Comparison of ENCODE assay signal across 19 cellular contexts in the genomic region with DNA sequence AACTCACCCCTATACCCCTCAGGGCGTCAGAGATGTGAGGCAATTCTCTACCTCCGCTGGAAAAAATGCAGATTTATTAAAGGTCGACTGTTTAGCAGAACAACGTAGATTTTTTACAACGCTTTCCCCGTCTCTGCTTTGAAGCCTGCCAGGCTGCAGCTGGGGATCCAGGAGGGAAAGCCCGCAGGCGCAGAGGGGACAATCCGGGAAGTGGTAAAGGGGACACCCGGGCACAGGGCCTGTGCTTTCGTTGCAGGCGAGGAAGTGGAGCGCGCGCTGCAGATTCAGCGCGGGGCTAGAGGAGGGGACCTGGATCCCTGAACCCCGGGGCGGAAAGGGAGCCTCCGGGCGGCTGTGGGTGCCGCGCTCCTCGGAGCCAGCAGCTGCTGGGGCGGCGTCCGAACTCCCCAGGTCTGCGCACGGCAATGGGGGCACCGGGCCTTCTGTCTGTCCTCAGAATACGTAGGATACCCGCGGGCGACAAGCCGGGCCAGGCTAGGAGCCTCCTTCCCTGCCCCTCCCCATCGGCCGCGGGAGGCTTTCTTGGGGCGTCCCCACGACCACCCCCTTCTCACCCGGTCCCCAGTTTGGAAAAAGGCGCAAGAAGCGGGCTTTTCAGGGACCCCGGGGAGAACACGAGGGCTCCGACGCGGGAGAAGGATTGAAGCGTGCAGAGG. TPM values are rescaled to one million over a fixed set of nuclear protein-coding genes. Genes with fewer than 3 reads are reported as not detected.
A peak's percentile ranks its signal among the peaks of the same experiment; 100 is the strongest.
DNase-seq lines count a peak whose midpoint lies in the region; ATAC-seq and TF ChIP-seq lines count a peak whose summit lies in the region.
"Had no signal": no experiment of that assay in that cellular context is flagged by ENCODE, and none has a peak within 500 bp of the region (broad histone marks: within the 10 kb centered on the region; RNA-seq: fewer than 3 reads in every experiment).

No MANE protein-coding gene starts in this region.

- intact Hi-C loops in activated naive CD4-positive, alpha-beta T cell treated with anti-CD3 and anti-CD28 coated beads for 36 hours (cut with micrococcal nuclease): loop anchor here (5.0 to 10.0 kb wide), 2 partner anchors 117 to 560 kb away; no protein-coding TSS in a partner anchor

- H3K27ac Mint-ChIP-seq in activated naive CD4-positive, alpha-beta T cell treated with anti-CD3 and anti-CD28 coated beads for 36 hours: no peak overlapping the region
- no peak overlapping the region for H3K27ac Mint-ChIP-seq in WTC11
- H3K27ac Mint-ChIP-seq: activated naive CD4-positive, alpha-beta T cell treated with anti-CD3 and anti-CD28 coated beads, Interleukin-2, amount 50 U/mL, for 24 hours had no signal

- peaks cover 78% of the 10 kb centered on the region for H3K27me3 Mint-ChIP-seq in activated naive CD4-positive, alpha-beta T cell treated with anti-CD3 and anti-CD28 coated beads for 36 hours (ENCODE audit: low read depth)
- H3K27me3 Mint-ChIP-seq in WTC11 (ENCODE audit: low read depth): peaks cover 100% of the 10 kb centered on the region

- H3K4me1 Mint-ChIP-seq in activated naive CD4-positive, alpha-beta T cell treated with anti-CD3 and anti-CD28 coated beads for 36 hours (ENCODE audit: low read depth): peaks cover 58% of the 10 kb centered on the region
- peaks cover 64% of the 10 kb centered on the region for H3K4me1 Mint-ChIP-seq in WTC11

- H3K4me3 Mint-ChIP-seq in activated naive CD4-positive, alpha-beta T cell treated with anti-CD3 and anti-CD28 coated beads for 36 hours: peak overlapping the region; percentile 21
- peak overlapping the region; percentile 58 for H3K4me3 Mint-ChIP-seq in WTC11

- no peak for TF ChIP-seq CTCF in WTC11 (IDR thresholded peaks at IDR 0.05)
- no peak for TF ChIP-seq CTCF in thoracic aorta (IDR thresholded peaks at IDR 0.05)

- in situ Hi-C loops in G401 (cut with HindIII; ENCODE audit: low sequenced_read_pairs): no loop called here

- H3K9me3 ChIP-seq in thoracic aorta: no peaks in the 10 kb centered on the region
- H3K9me3 ChIP-seq: prostate gland had no signal

- H3K4me1 ChIP-seq in thoracic aorta (ENCODE audit: control insufficient read depth in 1 of 2, low read depth in 2 of 2): peaks cover 40 to 65% of the 10 kb centered on the region in 2 donors

- POLR2A ChIA-PET in WTC11 (lab: Charles Lee): no interaction called here

- CTCF ChIA-PET in activated naive CD4-positive, alpha-beta T cell treated with anti-CD3 and anti-CD28 coated beads for 36 hours (lab: Charles Lee): interaction anchor here (0.7 kb wide), 2 partner anchors 224 to 249 kb away, joined by 3 read pairs; no protein-coding TSS in a partner anchor
- CTCF ChIA-PET in WTC11 (lab: Charles Lee): interaction anchor here (0.8 to 1.9 kb wide), 3 partner anchors 8 to 213 kb away, joined by 5 to 8 read pairs (median 5); no protein-coding TSS in a partner anchor

- no peak overlapping the region for H3K27ac ChIP-seq in thoracic aorta
- H3K27ac ChIP-seq: GM23248, HL-60, prostate gland had no signal

- H3K36me3 Mint-ChIP-seq in activated naive CD4-positive, alpha-beta T cell treated with anti-CD3 and anti-CD28 coated beads for 36 hours (ENCODE audit: low read depth): no peaks in the 10 kb centered on the region
- no peaks in the 10 kb centered on the region; the same call in 1 of the 2 replicates for H3K36me3 Mint-ChIP-seq in WTC11
- H3K36me3 Mint-ChIP-seq: activated naive CD4-positive, alpha-beta T cell treated with anti-CD3 and anti-CD28 coated beads, Interleukin-2, amount 50 U/mL, for 24 hours had no signal

- H3K9me3 Mint-ChIP-seq in activated naive CD4-positive, alpha-beta T cell treated with anti-CD3 and anti-CD28 coated beads for 36 hours: no peaks in the 10 kb centered on the region
- H3K9me3 Mint-ChIP-seq in WTC11: no peaks in the 10 kb centered on the region
- H3K9me3 Mint-ChIP-seq: activated naive CD4-positive, alpha-beta T cell treated with anti-CD3 and anti-CD28 coated beads, Interleukin-2, amount 50 U/mL, for 24 hours had no signal

- peak; percentile 49 for DNase-seq in activated naive CD4-positive, alpha-beta T cell treated with anti-CD3 and anti-CD28 coated beads for 36 hours
- DNase-seq in activated naive CD4-positive, alpha-beta T cell treated with Interleukin-2 at 50 U/mL for 16 hours: no peak
- no peak for DNase-seq in WTC11 (ENCODE audit: low spot score)
- peak; percentile 52 for DNase-seq in left kidney (ENCODE audit: low read depth, low spot score)
- DNase-seq in thoracic aorta (ENCODE audit: low spot score): no peak
- no peak for DNase-seq in medulla oblongata (ENCODE audit: extremely low spot score)
- no peak for DNase-seq in G401 (ENCODE audit: low spot score)
- DNase-seq: activated CD4-positive, alpha-beta T cell treated with anti-CD3 and anti-CD28 coated beads for 4 hours; cerebellar nuclear complex; DND-41; GM23248; NCI-H2171; stimulated activated CD4-positive, alpha-beta T cell treated with anti-CD3 and anti-CD28 coated beads, Interleukin-2, amount 100 ng/mL, for 48 hours; SW 1271 had no signal

- no peaks in the 10 kb centered on the region for H3K36me3 ChIP-seq in thoracic aorta
- H3K36me3 ChIP-seq: prostate gland had no signal

- H3K27me3 ChIP-seq in thoracic aorta (replicated peaks; ENCODE audit: insufficient read depth): peaks cover 25% of the 10 kb centered on the region

- ATAC-seq in WTC11 (no peak), thoracic aorta (ENCODE audit: insufficient number of reproducible peaks, low FRiP score, low read depth) (no peak), GM19397 (IDR thresholded peaks at IDR 0.05; ENCODE audit: unreplicated experiment) (no peak)

- H3K4me3 ChIP-seq in thoracic aorta: peak overlapping the region; percentile 53
- H3K4me3 ChIP-seq: GM23248, prostate gland had no signal

TF ChIP-seq in WTC11, 78 proteins besides CTCF, POLR2A, EP300 and RAD21:
- TF ChIP-seq ZNF138 (CRISPR knock-in tag; conservative IDR thresholded peaks at IDR 0.05) (no peak), JAZF1 (CRISPR knock-in tag; IDR thresholded peaks at IDR 0.05) (no peak), NFATC4 (CRISPR knock-in tag; IDR thresholded peaks at IDR 0.05) (no peak), SMAD3 (CRISPR knock-in tag; IDR thresholded peaks at IDR 0.05; ENCODE audit: borderline replicate concordance) (no peak), HMGA2 (CRISPR knock-in tag; IDR thresholded peaks at IDR 0.05) (no peak)

RNA-seq across cellular contexts. Expression of a gene that starts 5.5 kb away (rescaled TPM):
- under 1 TPM; 0.74 to 0.94 TPM for total RNA-seq in activated naive CD4-positive, alpha-beta T cell treated with anti-CD3 and anti-CD28 coated beads for 36 hours
- 0.09 to 0.17 TPM (median 0.11 TPM) in 3 replicates for total RNA-seq in WTC11 (2021)
- not detected for total RNA-seq in thoracic aorta
- total RNA-seq in G401 (2014; rRNA removed; shearing (Covaris generic)): 2.0 and 4.7 TPM in 2 replicates
- total RNA-seq: GM23248, mononuclear cell had no signal

Comparison
In these comparisons a context has a peak if more than half of its experiments do, and no peak if none do; other contexts are left out.
1. DNase-seq: peak in activated naive CD4-positive, alpha-beta T cell treated with anti-CD3 and anti-CD28 coated beads for 36 hours (single experiment) and left kidney (single experiment); none in activated naive CD4-positive, alpha-beta T cell treated with Interleukin-2 at 50 U/mL for 16 hours (single experiment), WTC11 (single experiment), thoracic aorta (single experiment), medulla oblongata (single experiment) and G401 (single experiment).